ENCODE assay signal across 9 cellular contexts in the genomic region with DNA sequence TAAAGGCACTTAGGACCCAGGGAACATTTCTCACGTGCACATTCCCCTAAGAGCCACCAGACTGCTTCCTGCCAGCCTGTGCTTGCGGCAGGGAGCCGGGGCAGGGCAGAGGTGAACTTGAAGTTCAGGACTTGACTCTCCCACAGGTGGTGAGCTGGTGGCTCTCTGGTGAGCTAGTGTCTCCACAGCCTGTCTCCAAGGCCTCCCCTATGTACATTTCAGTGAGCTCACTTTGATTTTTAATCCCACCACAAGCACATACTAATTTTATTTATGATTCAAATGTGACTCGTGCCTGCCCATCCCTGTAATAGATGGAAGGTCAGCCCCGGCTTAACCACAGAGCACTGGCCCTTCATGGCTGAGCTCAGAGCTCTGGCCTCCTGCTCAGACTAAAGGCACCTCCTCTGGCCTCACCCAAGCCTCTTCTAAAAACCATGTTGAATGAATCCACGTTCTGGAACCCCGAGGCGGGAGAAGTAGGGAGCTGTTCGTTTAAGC. TPM values are rescaled to one million over a fixed set of nuclear protein-coding genes. Genes with fewer than 3 reads are reported as not detected.
DNase-seq lines count a peak whose midpoint lies in the region; ATAC-seq and TF ChIP-seq lines count a peak whose summit lies in the region.
"Had no signal": no experiment of that assay in that cellular context is flagged by ENCODE, and none has a peak within 500 bp of the region (broad histone marks: within the 10 kb centered on the region; RNA-seq: fewer than 3 reads in every experiment).

No MANE protein-coding gene starts in this region.

- H3K27me3 ChIP-seq in AG04450 (ENCODE audit: control insufficient read depth, insufficient read depth, low read length) (no peaks in the 10 kb centered on the region), HUES6 (ENCODE audit: control insufficient read depth, insufficient read depth, low read length) (no peaks in the 10 kb centered on the region)

- H3K9me3 ChIP-seq in AG04450 (ENCODE audit: control insufficient read depth, insufficient read depth, low read length), result no peaks in the 10 kb centered on the region
- no peaks in the 10 kb centered on the region for H3K9me3 ChIP-seq in HUES6 (ENCODE audit: control insufficient read depth, insufficient read depth, low read depth, low read length)

- H3K9me3 Mint-ChIP-seq in naive thymus-derived CD8-positive, alpha-beta T cell, result no peaks in the 10 kb centered on the region
- H3K9me3 Mint-ChIP-seq: activated T-helper 2 cell treated with anti-CD3 and anti-CD28 coated beads, Interferon-gamma antibody, Interleukin-2, Interleukin-4, amounts not matched to agents 10 μg/mL and 5 μg/mL and 100 μg/mL, durations not matched to agents 14 hours and 24 hours and 36 hours had no signal

- CTCF ChIA-PET in AG04450 (lab: Charles Lee), result no interaction called here

- peaks cover 31 to 95% (median 81%) of the 10 kb centered on the region in 4 donors for H3K4me1 Mint-ChIP-seq in naive thymus-derived CD8-positive, alpha-beta T cell

- POLR2A ChIA-PET in AG04450 (lab: Yijun Ruan, JAX), result no interaction called here
- POLR2A ChIA-PET in naive thymus-derived CD8-positive, alpha-beta T cell (lab: Charles Lee), result interaction anchor here (1.6 kb wide), 1 partner anchor 12 kb away, joined by 4 read pairs; no protein-coding TSS in a partner anchor

- ATAC-seq in naive thymus-derived CD8-positive, alpha-beta T cell, result no peak
- ATAC-seq in HG02840 (IDR thresholded peaks at IDR 0.05; ENCODE audit: low FRiP score, unreplicated experiment) (no peak), GM21381 (IDR thresholded peaks at IDR 0.05; ENCODE audit: unreplicated experiment) (no peak)

- H3K27ac ChIP-seq in AG04450 (ENCODE audit: low read depth, low read length), result peak overlapping the region; percentile 39
- H3K27ac ChIP-seq in HUES6 (ENCODE audit: low read depth, low read length), result peak overlapping the region; percentile 54; the same call in 1 of the 2 replicates
- peak overlapping the region; percentile 57 to 67 for H3K27ac ChIP-seq in coronary artery

- peak overlapping the region; percentile 32 to 90 (median 84) for H3K27ac Mint-ChIP-seq in naive thymus-derived CD8-positive, alpha-beta T cell
- H3K27ac Mint-ChIP-seq: activated T-helper 2 cell treated with anti-CD3 and anti-CD28 coated beads, Interferon-gamma antibody, Interleukin-2, Interleukin-4, amounts not matched to agents 10 μg/mL and 5 μg/mL and 100 μg/mL, durations not matched to agents 14 hours and 24 hours and 36 hours had no signal

- peak overlapping the region in 3 of 10 donors; percentile 34 to 57 (median 43) for H3K4me3 Mint-ChIP-seq in naive thymus-derived CD8-positive, alpha-beta T cell

- peaks cover 60% of the 10 kb centered on the region for H3K36me3 ChIP-seq in HUES6 (ENCODE audit: control insufficient read depth, insufficient read depth, low read length)

- H3K9ac ChIP-seq in HUES6 (ENCODE audit: low read length), result no peak overlapping the region

- H3K36me3 Mint-ChIP-seq in naive thymus-derived CD8-positive, alpha-beta T cell, result peaks cover 0 to 53% (median 1%) of the 10 kb centered on the region in 3 donors

- peaks cover 8% of the 10 kb centered on the region for H3K4me1 ChIP-seq in HUES6 (ENCODE audit: control insufficient read depth, insufficient read depth, low read length)

- no peak for TF ChIP-seq CTCF in AG04450 (IDR thresholded peaks at IDR 0.05; ENCODE audit: low read depth, low read length)
- no peak for TF ChIP-seq CTCF in coronary artery (IDR thresholded peaks at IDR 0.05)

- no peaks in the 10 kb centered on the region for H3K27me3 Mint-ChIP-seq in naive thymus-derived CD8-positive, alpha-beta T cell

- DNase-seq in AG04450 (ENCODE audit: low read depth, low spot score), result no peak
- DNase-seq in coronary artery (ENCODE audit: low spot score), result no peak
- DNase-seq in naive thymus-derived CD8-positive, alpha-beta T cell, result peak in 1 of 10 donors; percentile 60
- DNase-seq in NCI-H510A treated with DMSO at 0.1 percent for 48 hours (lab: John Stamatoyannopoulos, UW), result no peak
- no peak for DNase-seq in KBM-7

- in situ Hi-C loops in KBM-7 (cut with MboI; ENCODE audit: low pct_unique_long_range_greater_than_20kb, low sequenced_read_pairs), result loop anchor here (25.0 kb wide), 1 partner anchor 715 kb away; no protein-coding TSS in a partner anchor

- H3K4me3 ChIP-seq in AG04450 (ENCODE audit: low read depth, low read length) (no peak overlapping the region), HUES6 (ENCODE audit: low read depth, low read length) (no peak overlapping the region), coronary artery (no peak overlapping the region)

RNA-seq across cellular contexts. Expression of a gene that starts 9.2 kb away (rescaled TPM):
- 18.9 and 19.4 TPM in 2 replicates for polyA plus RNA-seq in AG04450 (2011; rRNA removed)
- 8.4 and 9.9 TPM in 2 replicates for polyA minus RNA-seq in AG04450 (2011; rRNA and poly(A)+ RNA removed)
- 10 to 100 TPM; 24.4 to 25.9 TPM for total RNA-seq in naive thymus-derived CD8-positive, alpha-beta T cell
- 10 to 100 TPM; 16.0 to 26.9 (median 19.0) TPM for polyA plus RNA-seq in naive thymus-derived CD8-positive, alpha-beta T cell
